ENCODE assay signal across 8 cellular contexts in the genomic region with DNA sequence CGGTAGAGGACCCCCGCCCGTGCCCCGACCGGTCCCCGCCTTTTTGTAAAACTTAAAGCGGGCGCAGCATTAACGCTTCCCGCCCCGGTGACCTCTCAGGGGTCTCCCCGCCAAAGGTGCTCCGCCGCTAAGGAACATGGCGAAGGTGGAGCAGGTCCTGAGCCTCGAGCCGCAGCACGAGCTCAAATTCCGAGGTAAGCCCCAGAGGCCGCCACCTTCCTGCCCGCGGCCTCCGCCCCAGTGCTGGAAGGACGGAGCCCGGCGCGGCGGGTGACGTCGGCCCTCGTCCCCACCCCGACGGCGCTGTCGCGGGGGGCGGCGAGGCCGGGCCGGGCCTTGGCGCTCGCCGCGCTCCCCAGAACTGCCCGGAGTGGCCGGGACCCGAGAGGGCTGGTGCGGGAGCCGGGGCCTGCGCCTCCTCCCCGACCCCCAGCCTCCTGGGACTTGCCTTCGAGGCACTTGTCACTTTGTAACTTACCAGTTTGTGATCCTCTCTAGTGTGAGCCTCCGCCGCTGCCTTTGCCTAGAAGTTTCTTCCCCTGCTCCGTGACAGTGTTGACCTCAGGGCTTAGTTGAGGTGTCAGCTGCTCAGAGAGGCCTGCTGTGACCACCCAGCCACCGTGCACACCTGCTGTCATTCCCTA. TPM values are rescaled to one million over a fixed set of nuclear protein-coding genes. Genes with fewer than 3 reads are reported as not detected.
DNase-seq lines count a peak whose midpoint lies in the region; ATAC-seq and TF ChIP-seq lines count a peak whose summit lies in the region.

No MANE protein-coding gene starts in this region.

- intact Hi-C loops in activated T-helper 2 cell treated with anti-CD3 and anti-CD28 coated beads, Interferon-gamma antibody, Interleukin-2, Interleukin-4, amounts not matched to agents 10 μg/mL and 5 μg/mL and 100 μg/mL, durations not matched to agents 14 hours and 24 hours and 36 hours (cut with micrococcal nuclease) = loop anchor here (1.0 to 5.0 kb wide), 3 partner anchors 19 to 992 kb away; partner anchors contain the start of gene RAB22A
- intact Hi-C loops in heart left ventricle (cut with DNase I) = loop anchor here in 6 of 10 donors (1.0 to 10.0 kb wide), 7 partner anchors 75 to 503 kb away; partner anchors contain the start of genes STX16 (in 2 of the 6), NPEPL1 (in 1 of the 6) and RAB22A (in 1 of the 6)
- intact Hi-C loops in prostate gland (cut with DNase I) = loop anchor here (5.0 kb wide), 1 partner anchor 82 kb away; the partner anchor contains the start of gene RAB22A

- DNase-seq in NCI-H748 (lab: John Stamatoyannopoulos, UW; ENCODE audit: unreplicated experiment) (peak; percentile 43), NCI-H748 treated with DMSO at 0.1 percent for 48 hours (lab: John Stamatoyannopoulos, UW) (no peak), GM23338 (ENCODE audit: low spot score) (peak; percentile 59), KBM-7 (peak; percentile 35), heart left ventricle (peak in 2 of 5 donors; percentile 32 to 49), prostate gland (ENCODE audit: low spot score) (no peak), dedifferentiated amniotic fluid mesenchymal stem cell (ENCODE audit: extremely low spot score) (no peak)
- DNase-seq in activated T-helper 2 cell treated with anti-CD3 and anti-CD28 coated beads, Interferon-gamma antibody, Interleukin-2, Interleukin-4, amounts not matched to agents 10 μg/mL and 5 μg/mL and 100 μg/mL, durations not matched to agents 14 hours and 24 hours and 36 hours (ENCODE audit: low spot score) = no peak

- H3K4me1 Mint-ChIP-seq in GM23338 = peaks cover 26% of the 10 kb centered on the region
- peaks cover 39% of the 10 kb centered on the region for H3K4me1 Mint-ChIP-seq in activated T-helper 2 cell treated with anti-CD3 and anti-CD28 coated beads, Interferon-gamma antibody, Interleukin-2, Interleukin-4, amounts not matched to agents 10 μg/mL and 5 μg/mL and 100 μg/mL, durations not matched to agents 14 hours and 24 hours and 36 hours (ENCODE audit: low read depth)

- peak overlapping the region; percentile 78 for H3K4me3 ChIP-seq in GM23338
- peak overlapping the region; percentile 69 to 91 (median 86) for H3K4me3 ChIP-seq in heart left ventricle
- peak overlapping the region; percentile 78 for H3K4me3 ChIP-seq in prostate gland

- H3K27me3 ChIP-seq in GM23338 (ENCODE audit: insufficient read depth) = no peaks in the 10 kb centered on the region
- H3K27me3 ChIP-seq in heart left ventricle = no peaks in the 10 kb centered on the region
- no peaks in the 10 kb centered on the region for H3K27me3 ChIP-seq in prostate gland (replicated peaks; ENCODE audit: insufficient read depth)

- peaks cover 16% of the 10 kb centered on the region for H4K20me1 ChIP-seq in GM23338 (replicated peaks; ENCODE audit: insufficient read depth)

- H3K4me3 Mint-ChIP-seq in GM23338 = peak overlapping the region; percentile 85
- peak overlapping the region; percentile 96 for H3K4me3 Mint-ChIP-seq in activated T-helper 2 cell treated with anti-CD3 and anti-CD28 coated beads, Interferon-gamma antibody, Interleukin-2, Interleukin-4, amounts not matched to agents 10 μg/mL and 5 μg/mL and 100 μg/mL, durations not matched to agents 14 hours and 24 hours and 36 hours (ENCODE audit: low read depth)

- H3K36me3 Mint-ChIP-seq in GM23338 (ENCODE audit: low read depth) = peaks cover 16% of the 10 kb centered on the region; the same call in 2 of the 3 replicates
- peaks cover 36% of the 10 kb centered on the region for H3K36me3 Mint-ChIP-seq in activated T-helper 2 cell treated with anti-CD3 and anti-CD28 coated beads, Interferon-gamma antibody, Interleukin-2, Interleukin-4, amounts not matched to agents 10 μg/mL and 5 μg/mL and 100 μg/mL, durations not matched to agents 14 hours and 24 hours and 36 hours (ENCODE audit: low read depth)

- peak overlapping the region; percentile 56; the same call in 1 of the 2 replicates for H3K27ac ChIP-seq in GM23338 (ENCODE audit: low read depth)
- peak overlapping the region; percentile 80 to 97 (median 94) for H3K27ac ChIP-seq in heart left ventricle
- H3K27ac ChIP-seq in prostate gland = peak overlapping the region; percentile 77 to 81

- TF ChIP-seq POLR2A in heart left ventricle (IDR thresholded peaks at IDR 0.05) (no peak), prostate gland (IDR thresholded peaks at IDR 0.05) (no peak)

- H3K4me1 ChIP-seq in GM23338 (ENCODE audit: insufficient read depth) (peaks cover 9% of the 10 kb centered on the region; the same call in 1 of the 2 replicates), heart left ventricle (peaks cover 0 to 52% (median 29%) of the 10 kb centered on the region in 12 donors), prostate gland (replicated peaks) (peaks cover 9% of the 10 kb centered on the region)

- TF ChIP-seq CTCF in GM23338 (conservative IDR thresholded peaks at IDR 0.05; ENCODE audit: low read depth in 2 of 2) = no peak
- TF ChIP-seq CTCF in heart left ventricle (IDR thresholded peaks at IDR 0.05) = no peak
- no peak for TF ChIP-seq CTCF in prostate gland (IDR thresholded peaks at IDR 0.05)

- in situ Hi-C loops in KBM-7 (cut with MboI; ENCODE audit: low pct_unique_long_range_greater_than_20kb, low sequenced_read_pairs) = no loop called here

- peak overlapping the region; percentile 94 for H3K4me2 ChIP-seq in GM23338

- H3K27me3 Mint-ChIP-seq in GM23338 (ENCODE audit: insufficient read depth, low read depth, poor library complexity) = peaks cover 5% of the 10 kb centered on the region
- peaks cover 5% of the 10 kb centered on the region for H3K27me3 Mint-ChIP-seq in activated T-helper 2 cell treated with anti-CD3 and anti-CD28 coated beads, Interferon-gamma antibody, Interleukin-2, Interleukin-4, amounts not matched to agents 10 μg/mL and 5 μg/mL and 100 μg/mL, durations not matched to agents 14 hours and 24 hours and 36 hours (ENCODE audit: low read depth)

- peak overlapping the region; percentile 87 for H2AFZ ChIP-seq in GM23338

- peak; percentile 66 for ATAC-seq in GM23338
- ATAC-seq in heart left ventricle = peak in 3 of 4 donors; percentile 42 to 74 (median 72)

- H3K9me3 ChIP-seq in heart left ventricle (peaks cover 0 to 10% (median 0%) of the 10 kb centered on the region in 12 donors), prostate gland (no peaks in the 10 kb centered on the region)

- H3K9me3 Mint-ChIP-seq in GM23338 = no peaks in the 10 kb centered on the region
- no peaks in the 10 kb centered on the region for H3K9me3 Mint-ChIP-seq in activated T-helper 2 cell treated with anti-CD3 and anti-CD28 coated beads, Interferon-gamma antibody, Interleukin-2, Interleukin-4, amounts not matched to agents 10 μg/mL and 5 μg/mL and 100 μg/mL, durations not matched to agents 14 hours and 24 hours and 36 hours

- H3K79me2 ChIP-seq in GM23338 (replicated peaks; ENCODE audit: insufficient read depth) = peaks cover 50% of the 10 kb centered on the region

- WGBS in heart left ventricle, 4 donors = 0 to 2% (median 0%) methylated on average over 6 to 56 of the region's 56 CpGs
- WGBS in prostate gland = under 1% methylated on average over 50 of the region's 56 CpGs

- H3K27ac Mint-ChIP-seq in GM23338 = peak overlapping the region; percentile 85
- peak overlapping the region; percentile 97 for H3K27ac Mint-ChIP-seq in activated T-helper 2 cell treated with anti-CD3 and anti-CD28 coated beads, Interferon-gamma antibody, Interleukin-2, Interleukin-4, amounts not matched to agents 10 μg/mL and 5 μg/mL and 100 μg/mL, durations not matched to agents 14 hours and 24 hours and 36 hours

- peaks cover 4% of the 10 kb centered on the region; the same call in 1 of the 2 replicates for H3F3A ChIP-seq in GM23338 (replicated peaks; ENCODE audit: low read depth)

- H3K36me3 ChIP-seq in GM23338 (ENCODE audit: insufficient read depth) (no peaks in the 10 kb centered on the region), heart left ventricle (peaks cover 0 to 14% (median 0%) of the 10 kb centered on the region in 9 donors), prostate gland (no peaks in the 10 kb centered on the region)

- H3K9me2 ChIP-seq in GM23338 (ENCODE audit: insufficient read depth) = no peaks in the 10 kb centered on the region

TF ChIP-seq in GM23338, 12 proteins besides CTCF, POLR2A, EP300 and RAD21:
- TF ChIP-seq JUNB (IDR thresholded peaks at IDR 0.05; ENCODE audit: unreplicated experiment) = no peak
- TF ChIP-seq POLR2AphosphoS5 (IDR thresholded peaks at IDR 0.05; ENCODE audit: low read depth) = peak; percentile 3; the same call in 1 of the 2 replicates
- no peak for TF ChIP-seq STAT1 (IDR thresholded peaks at IDR 0.05; ENCODE audit: unreplicated experiment)
- TF ChIP-seq ZNF114 (CRISPR knock-in tag; IDR thresholded peaks at IDR 0.05) = no peak
- TF ChIP-seq CREB1 (CRISPR knock-in tag; IDR thresholded peaks at IDR 0.05; ENCODE audit: low read depth) = peak; percentile 70
- TF ChIP-seq EZH2 (IDR thresholded peaks at IDR 0.05; ENCODE audit: low read depth, unreplicated experiment) = no peak

RNA-seq across cellular contexts. Expression of gene VAPB, which starts 0.4 kb away (rescaled TPM):
- 22.9 and 24.7 TPM in 2 replicates for total RNA-seq in GM23338 (2014; rRNA removed; shearing (Covaris generic))
- polyA plus RNA-seq in GM23338 (2016; fragmentation: Nextera tagmentation; extraction: Ambion mirVana) (17.4 and 18.8 TPM in 2 replicates), heart left ventricle (10 to 100 TPM; 25.7 to 32.2 TPM)
- 35.6 and 36.2 TPM in 2 replicates for total RNA-seq in activated T-helper 2 cell treated with anti-CD3 and anti-CD28 coated beads, Interferon-gamma antibody, Interleukin-2, Interleukin-4, amounts not matched to agents 10 μg/mL and 5 μg/mL and 100 μg/mL, durations not matched to agents 14 hours and 24 hours and 36 hours
- total RNA-seq in heart left ventricle (10 to 100 TPM; 30.7 to 76.1 (median 63.8) TPM), prostate gland (10 to 100 TPM; 14.2 to 21.1 TPM)

Comparison
In these comparisons a context has a peak if more than half of its experiments do, and no peak if none do; other contexts are left out.
1. DNase-seq: peak in NCI-H748 (single experiment), GM23338 (single experiment) and KBM-7 (single experiment); none in NCI-H748 treated with DMSO at 0.1 percent for 48 hours (single experiment), activated T-helper 2 cell treated with anti-CD3 and anti-CD28 coated beads, Interferon-gamma antibody, Interleukin-2, Interleukin-4, amounts not matched to agents 10 μg/mL and 5 μg/mL and 100 μg/mL, durations not matched to agents 14 hours and 24 hours and 36 hours (single experiment), prostate gland (single experiment) and dedifferentiated amniotic fluid mesenchymal stem cell (single experiment).
2. Peak in every context shown above with its lines, with median percentiles within 50 percentile points of each other: H3K27ac ChIP-seq and H3K4me3 ChIP-seq.